9 cellular contexts compared by ENCODE assay signal in genomic region chr2:46230115-46230571, GRCh38.
A peak's percentile ranks its signal among the peaks of the same experiment; 100 is the strongest.
DNase-seq lines count a peak whose midpoint lies in the region; ATAC-seq lines count a peak whose summit lies in the region.
"Had no signal": no experiment of that assay in that cellular context is flagged by ENCODE, and none has a peak within 500 bp of the region (broad histone marks: within the 10 kb centered on the region; RNA-seq: fewer than 3 reads in every experiment).

No MANE protein-coding gene starts in this region.

- peaks cover 25% of the 10 kb centered on the region for H3K4me1 Mint-ChIP-seq in activated T-helper 17 cell treated with anti-CD3 and anti-CD28 coated beads, Interleukin-2, amount 50 U/mL, for 72 hours

- H3K27me3 Mint-ChIP-seq in activated T-helper 17 cell treated with anti-CD3 and anti-CD28 coated beads, Interleukin-2, amount 50 U/mL, for 72 hours: no peaks in the 10 kb centered on the region

- no peak overlapping the region for H3K9ac ChIP-seq in Karpas-422 (ENCODE audit: low read length)

- no peaks in the 10 kb centered on the region for H3K27me3 ChIP-seq in Karpas-422 (ENCODE audit: low read length)
- H3K27me3 ChIP-seq: cardiac muscle cell had no signal

- H3K36me3 ChIP-seq in Karpas-422 (ENCODE audit: insufficient read depth, low read length): no peaks in the 10 kb centered on the region
- H3K36me3 ChIP-seq: cardiac muscle cell had no signal

- ATAC-seq in GM19351 (IDR thresholded peaks at IDR 0.05; ENCODE audit: unreplicated experiment) (peak; percentile 45), HG03432 (IDR thresholded peaks at IDR 0.05; ENCODE audit: unreplicated experiment) (peak; percentile 69)
- ATAC-seq in activated T-helper 17 cell treated with anti-CD3 and anti-CD28 coated beads, Interleukin-2, amount 50 U/mL, for 72 hours (replicated peaks): peak; percentile 25

- H4K20me1 ChIP-seq in Karpas-422 (ENCODE audit: insufficient read depth, low read depth, low read length): no peaks in the 10 kb centered on the region

- H3K27ac ChIP-seq in Karpas-422 (ENCODE audit: low read length): no peak overlapping the region
- H3K27ac ChIP-seq: cardiac muscle cell had no signal

- H3K4me1 ChIP-seq in Karpas-422 (ENCODE audit: low read length): no peaks in the 10 kb centered on the region

- no peaks in the 10 kb centered on the region for H3K9me2 ChIP-seq in Karpas-422 (replicated peaks; ENCODE audit: insufficient read depth, low read length)

- H3K27ac Mint-ChIP-seq in activated T-helper 17 cell treated with anti-CD3 and anti-CD28 coated beads, Interleukin-2, amount 50 U/mL, for 72 hours: peak overlapping the region; percentile 77

- peak; percentile 25 for DNase-seq in COLO668 (lab: John Stamatoyannopoulos, UW; ENCODE audit: unreplicated experiment)
- peak; percentile 2 for DNase-seq in midbrain (lab: John Stamatoyannopoulos, UW)
- DNase-seq in NCI-H510A treated with DMSO at 0.1 percent for 48 hours (lab: John Stamatoyannopoulos, UW): no peak
- DNase-seq in DMS 273 treated with DMSO at 0.1 percent for 48 hours (lab: John Stamatoyannopoulos, UW): no peak
- DNase-seq in Karpas-422: no peak

- H3K4me3 ChIP-seq in Karpas-422 (ENCODE audit: low read length): no peak overlapping the region
- H3K4me3 ChIP-seq: cardiac muscle cell had no signal

- H3K9me3 ChIP-seq in Karpas-422 (ENCODE audit: low read length): no peaks in the 10 kb centered on the region

- H3K4me2 ChIP-seq in Karpas-422 (ENCODE audit: low read depth, low read length, poor library complexity, severe bottlenecking): no peak overlapping the region

- H2AFZ ChIP-seq in Karpas-422 (ENCODE audit: low read length): no peak overlapping the region

- H3K36me3 Mint-ChIP-seq in activated T-helper 17 cell treated with anti-CD3 and anti-CD28 coated beads, Interleukin-2, amount 50 U/mL, for 72 hours (ENCODE audit: low read depth): no peaks in the 10 kb centered on the region

- no peaks in the 10 kb centered on the region for H3K9me3 Mint-ChIP-seq in activated T-helper 17 cell treated with anti-CD3 and anti-CD28 coated beads, Interleukin-2, amount 50 U/mL, for 72 hours

- H3K4me3 Mint-ChIP-seq in activated T-helper 17 cell treated with anti-CD3 and anti-CD28 coated beads, Interleukin-2, amount 50 U/mL, for 72 hours: peak overlapping the region; percentile 42

- H3K79me2 ChIP-seq in Karpas-422 (ENCODE audit: low read length): no peaks in the 10 kb centered on the region

Comparison
In these comparisons a context has a peak if more than half of its experiments do, and no peak if none do; other contexts are left out.
1. DNase-seq: peak in COLO668 (single experiment) and midbrain (single experiment); none in NCI-H510A treated with DMSO at 0.1 percent for 48 hours (single experiment), DMS 273 treated with DMSO at 0.1 percent for 48 hours (single experiment) and Karpas-422 (single experiment).
2. Peak in every context shown above with its lines, with median percentiles within 50 percentile points of each other: ATAC-seq.